9 cellular contexts compared by ENCODE assay signal in the genomic region with DNA sequence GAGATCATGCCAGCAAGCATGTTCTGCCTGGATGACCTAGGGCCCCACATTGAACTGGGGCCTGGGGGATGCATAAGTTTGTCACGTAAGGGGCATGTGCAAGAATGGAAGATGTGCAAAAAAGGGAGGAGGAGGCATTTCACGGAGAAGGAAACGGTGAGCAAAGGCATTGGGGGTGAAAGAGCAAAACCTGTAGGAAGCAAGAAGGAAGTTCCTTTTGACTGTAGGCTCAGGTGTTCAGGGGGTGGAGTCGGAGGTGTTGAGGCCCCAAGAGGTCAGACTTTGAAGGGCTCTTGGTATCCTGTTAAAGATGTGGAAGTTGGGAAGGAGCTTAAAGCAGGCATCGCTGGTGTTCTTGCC. TPM values are rescaled to one million over a fixed set of nuclear protein-coding genes. Genes with fewer than 3 reads are reported as not detected.
DNase-seq lines count a peak whose midpoint lies in the region; ATAC-seq, FAIRE-seq and TF ChIP-seq lines count a peak whose summit lies in the region.
"Had no signal": no experiment of that assay in that cellular context is flagged by ENCODE, and none has a peak within 500 bp of the region (broad histone marks: within the 10 kb centered on the region; RNA-seq: fewer than 3 reads in every experiment).

No MANE protein-coding gene starts in this region.

- H3K4me1 ChIP-seq in astrocyte (ENCODE audit: insufficient read depth, low read length) (peaks cover 26% of the 10 kb centered on the region), lung (ENCODE audit: control insufficient read depth in 2 of 2, insufficient read depth in 2 of 2, low read length in 2 of 2) (peaks cover 12 to 37% of the 10 kb centered on the region in 2 donors)

- peak overlapping the region; percentile 83 for H3K4me3 Mint-ChIP-seq in astrocyte (ENCODE audit: unreplicated experiment)

- FAIRE-seq in astrocyte (lab: Jason Lieb, UNC) = no peak
- FAIRE-seq in urothelium cell line (lab: Jason Lieb, UNC) = no peak

- no peaks in the 10 kb centered on the region for H3K27me3 ChIP-seq in astrocyte (ENCODE audit: insufficient read depth, low read length)
- H3K27me3 ChIP-seq in lung (ENCODE audit: control insufficient read depth, insufficient read depth) = no peaks in the 10 kb centered on the region

- peaks cover 24% of the 10 kb centered on the region for H3K4me1 Mint-ChIP-seq in astrocyte (ENCODE audit: low read depth, unreplicated experiment)

- H3K4me3 ChIP-seq in astrocyte (ENCODE audit: insufficient read depth, low read depth, low read length) (peak overlapping the region; percentile 84), lung (peak overlapping the region; percentile 8)

- 13 to 19% methylated on average over 5 of the region's 5 CpGs for WGBS in lung, 2 donors

- peak overlapping the region; percentile 22 for H3K27ac Mint-ChIP-seq in astrocyte (ENCODE audit: unreplicated experiment)

- peaks cover 2% of the 10 kb centered on the region for H3K36me3 Mint-ChIP-seq in astrocyte (ENCODE audit: low read depth, unreplicated experiment)

- peak overlapping the region; percentile 99 for H2AFZ ChIP-seq in astrocyte (ENCODE audit: low read depth, low read length)

- TF ChIP-seq CTCF in astrocyte (IDR thresholded peaks at IDR 0.05; ENCODE audit: insufficient read depth, low read depth, low read length) (no peak), lung (IDR thresholded peaks at IDR 0.05; ENCODE audit: control extremely low read depth, extremely low read depth) (no peak)

- peaks cover 20% of the 10 kb centered on the region for H4K20me1 ChIP-seq in astrocyte (ENCODE audit: insufficient read depth, low read length)

- peak; percentile 8 for ATAC-seq in GM18870 (IDR thresholded peaks at IDR 0.05; ENCODE audit: unreplicated experiment)
- peak; percentile 3 for ATAC-seq in HG03066 (IDR thresholded peaks at IDR 0.05; ENCODE audit: low read depth, unreplicated experiment)
- no peak for ATAC-seq in lung (ENCODE audit: insufficient read depth, low FRiP score)
- ATAC-seq in HG03108 (IDR thresholded peaks at IDR 0.05; ENCODE audit: unreplicated experiment) = no peak
- ATAC-seq in GM18873 (IDR thresholded peaks at IDR 0.05; ENCODE audit: low FRiP score, unreplicated experiment) = no peak

- H3K36me3 ChIP-seq in astrocyte (ENCODE audit: insufficient read depth, low read length) (no peaks in the 10 kb centered on the region), lung (ENCODE audit: control insufficient read depth in 2 of 2, insufficient read depth in 2 of 2, low read length in 2 of 2) (no peaks in the 10 kb centered on the region)

- H3K9me3 ChIP-seq in astrocyte (ENCODE audit: insufficient read depth, low read depth, low read length) = no peaks in the 10 kb centered on the region
- H3K9me3 ChIP-seq in lung (ENCODE audit: control insufficient read depth in 2 of 2, insufficient read depth in 1 of 2, low read length in 1 of 2) = no peaks in the 10 kb centered on the region

- peaks cover 46% of the 10 kb centered on the region for H3K79me2 ChIP-seq in astrocyte (ENCODE audit: insufficient read depth, low read length)

- no peak for DNase-seq in astrocyte (ENCODE audit: low read depth)
- DNase-seq in lung (ENCODE audit: low spot score) = peak; percentile 41
- peak; percentile 11 for DNase-seq in urothelium cell line (ENCODE audit: low spot score)
- no peak for DNase-seq in NCI-H1436 treated with DMSO at 0.1 percent for 48 hours (lab: John Stamatoyannopoulos, UW)

- peak overlapping the region; percentile 92 for H3K9ac ChIP-seq in astrocyte (ENCODE audit: low read length)

- H3K9me3 Mint-ChIP-seq in astrocyte (ENCODE audit: unreplicated experiment) = no peaks in the 10 kb centered on the region

- H3K27me3 Mint-ChIP-seq in astrocyte (ENCODE audit: low read depth, unreplicated experiment) = peaks cover 3% of the 10 kb centered on the region

- H3K27ac ChIP-seq in astrocyte (ENCODE audit: low read depth, low read length) (peak overlapping the region; percentile 84), lung (ENCODE audit: low read depth in 1 of 2, low read length in 1 of 2) (peak overlapping the region; percentile 87 to 91)

- H3K4me2 ChIP-seq in astrocyte (ENCODE audit: low read length) = peak overlapping the region; percentile 99

RNA-seq across cellular contexts. Expression of a gene that starts 0.6 kb away (rescaled TPM):
- total RNA-seq in astrocyte (172 and 211 TPM in 2 replicates), lung (100 to 1,000 TPM; 195 to 360 TPM)
- 100 to 1,000 TPM; 104 to 105 TPM for polyA plus RNA-seq in lung

RNA-seq across cellular contexts. Expression of a gene that starts 37.3 kb away (rescaled TPM):
- total RNA-seq in astrocyte = 0.54 and 0.84 TPM in 2 replicates
- total RNA-seq in lung = 10 to 100 TPM in 1 of 2 donors, 1 to 10 TPM in 1; 6.3 to 10.7 TPM
- polyA plus RNA-seq in lung = 1 to 10 TPM; 4.4 to 7.6 TPM
- total RNA-seq: activated CD8-positive, alpha-beta memory T cell treated with anti-CD3 and anti-CD28 coated beads for 36 hours had no signal

Comparison
In these comparisons a context has a peak if more than half of its experiments do, and no peak if none do; other contexts are left out.
1. ATAC-seq: peak in GM18870 (single experiment) and HG03066 (single experiment); none in lung (single experiment), HG03108 (single experiment) and GM18873 (single experiment).
2. DNase-seq: peak in lung (single experiment) and urothelium cell line (single experiment); none in astrocyte (single experiment) and NCI-H1436 treated with DMSO at 0.1 percent for 48 hours (single experiment).